In the genomic region with DNA sequence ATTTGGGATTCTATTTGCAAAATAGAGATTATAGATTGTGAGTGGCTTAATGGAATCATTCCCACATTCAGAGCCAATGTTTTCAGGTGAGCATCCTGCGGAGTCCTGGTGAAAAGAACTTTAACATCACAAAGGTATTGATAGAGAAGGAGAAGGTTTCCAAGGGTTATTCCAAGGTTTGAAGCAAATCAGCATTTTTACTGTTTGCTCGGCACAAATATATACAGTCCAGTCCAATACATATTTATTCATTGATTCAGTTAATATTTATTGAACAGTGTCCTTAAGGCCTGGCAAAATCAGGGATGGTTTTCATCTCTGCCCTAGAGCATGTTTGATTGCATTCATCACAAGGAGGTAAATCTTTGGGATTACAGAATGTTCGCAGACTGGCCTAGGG, we compare ENCODE assay signal across 30 cellular contexts. TPM values are rescaled to one million over a fixed set of nuclear protein-coding genes. Genes with fewer than 3 reads are reported as not detected.
DNase-seq lines count a peak whose midpoint lies in the region; ATAC-seq, FAIRE-seq and TF ChIP-seq lines count a peak whose summit lies in the region.
"Had no signal": no experiment of that assay in that cellular context is flagged by ENCODE, and none has a peak within 500 bp of the region (broad histone marks: within the 10 kb centered on the region; RNA-seq: fewer than 3 reads in every experiment).

No MANE protein-coding gene starts in this region.

- H3K4me1 ChIP-seq in HepG2 (ENCODE audit: insufficient read depth, low read length) (peaks cover 66% of the 10 kb centered on the region), right lobe of liver (peaks cover 0 to 27% (median 4%) of the 10 kb centered on the region in 4 donors), HUES64 (ENCODE audit: insufficient read depth, low read length) (peaks cover 6% of the 10 kb centered on the region; the same call in 1 of the 2 replicates), psoas muscle (peaks cover 17% of the 10 kb centered on the region)
- H3K4me1 ChIP-seq: A549, BE2C had no signal

- H3K27ac ChIP-seq in HepG2 (ENCODE audit: extremely low read length, insufficient read depth, low read length) (no peak overlapping the region), right lobe of liver (no peak overlapping the region), HUES64 (ENCODE audit: low read depth, low read length) (peak overlapping the region; percentile 45; the same call in 1 of the 2 replicates), psoas muscle (peak overlapping the region; percentile 30)
- H3K27ac ChIP-seq: 22Rv1, A549, BLaER1 had no signal

- H3K79me2 ChIP-seq in HepG2 (ENCODE audit: insufficient read depth, low read length): peaks cover 26% of the 10 kb centered on the region

- TF ChIP-seq EP300 in HepG2 (IDR thresholded peaks at IDR 0.05; ENCODE audit: low read depth in 2 of 2, low read length in 2 of 2): no peak
- TF ChIP-seq EP300 in HepG2 (CRISPR knock-in tag; IDR thresholded peaks at IDR 0.05; ENCODE audit: borderline replicate concordance): no peak

- no peak overlapping the region for H3K4me2 ChIP-seq in HepG2 (ENCODE audit: low read depth, low read length)
- H3K4me2 ChIP-seq: A549, BLaER1 had no signal

- H3K27me3 ChIP-seq in HepG2 (ENCODE audit: control insufficient read depth in 1 of 2, insufficient read depth in 2 of 2, low read length in 2 of 2): no peaks in the 10 kb centered on the region
- H3K27me3 ChIP-seq in right lobe of liver: no peaks in the 10 kb centered on the region
- no peaks in the 10 kb centered on the region for H3K27me3 ChIP-seq in HUES64 (ENCODE audit: insufficient read depth, low read length)
- no peaks in the 10 kb centered on the region for H3K27me3 ChIP-seq in psoas muscle (ENCODE audit: insufficient read depth in 3 of 3, low read length in 2 of 3)
- H3K27me3 ChIP-seq: BE2C, BLaER1 had no signal

- WGBS in HepG2 (ENCODE audit: low lambda C conversion rate): 97% methylated on average over 3 of the region's 3 CpGs
- WGBS in right lobe of liver (ENCODE audit: insufficient coverage, low coverage, low lambda C conversion rate, missing lambda C conversion rate): 77% methylated on average over 3 of the region's 3 CpGs
- WGBS in HUES64: 94% methylated on average over 2 of the region's 3 CpGs
- 94 to 98% (median 98%) methylated on average over 3 of the region's 3 CpGs for WGBS in psoas muscle, 3 donors

- in situ Hi-C loops in HepG2 (cut with HindIII; ENCODE audit: extremely low pct_ligation_motif_present, low pct_unique_long_range_greater_than_20kb): no loop called here

- H3K4me3 ChIP-seq in HepG2 (replicated peaks in 1 of 3; ENCODE audit: insufficient read depth in 1 of 3, low read depth in 2 of 3, low read length in 3 of 3): no peak overlapping the region
- no peak overlapping the region for H3K4me3 ChIP-seq in right lobe of liver
- no peak overlapping the region for H3K4me3 ChIP-seq in HUES64 (ENCODE audit: low read length)
- no peak overlapping the region for H3K4me3 ChIP-seq in psoas muscle
- H3K4me3 ChIP-seq: A549, BLaER1, GM12878 had no signal

- intact Hi-C loops in HepG2 (cut with micrococcal nuclease; ENCODE audit: unreplicated experiment): no loop called here
- intact Hi-C loops in right lobe of liver (cut with DNase I): no loop called here
- intact Hi-C loops in psoas muscle (cut with DNase I): no loop called here

- POLR2A ChIA-PET in HepG2 (lab: Yijun Ruan, JAX): no interaction called here

- CTCF ChIA-PET in HepG2 (lab: Yijun Ruan, JAX; ENCODE audit: low intra/inter-chr PET ratio, low total read pairs): no interaction called here

- H3K36me3 ChIP-seq in HepG2 (replicated peaks in 1 of 2; ENCODE audit: control insufficient read depth in 1 of 2, insufficient read depth in 2 of 2, low read length in 2 of 2): peaks cover 1 to 18% of the 10 kb centered on the region in 2 experiments; a peak in 4 of 5 replicates
- no peaks in the 10 kb centered on the region for H3K36me3 ChIP-seq in right lobe of liver
- H3K36me3 ChIP-seq in HUES64 (ENCODE audit: insufficient read depth, low read length): no peaks in the 10 kb centered on the region
- peaks cover 0 to 36% of the 10 kb centered on the region in 2 donors for H3K36me3 ChIP-seq in psoas muscle (ENCODE audit: insufficient read depth in 1 of 2, low read depth in 1 of 2)
- H3K36me3 ChIP-seq: BE2C, BLaER1 had no signal

- H4K20me1 ChIP-seq in HepG2 (ENCODE audit: insufficient read depth, low read length): no peaks in the 10 kb centered on the region
- H4K20me1 ChIP-seq: BLaER1 had no signal

- ATAC-seq in HepG2 (no peak), right lobe of liver (no peak), psoas muscle (no peak), GM21390 (IDR thresholded peaks at IDR 0.05; ENCODE audit: unreplicated experiment) (no peak), GM18502 (IDR thresholded peaks at IDR 0.05; ENCODE audit: poor library complexity, unreplicated experiment) (no peak)
- ATAC-seq: A549, GM12878 had no signal

- H2AFZ ChIP-seq in HepG2 (ENCODE audit: low read length): no peak overlapping the region

- no peaks in the 10 kb centered on the region for H3K9me3 ChIP-seq in HepG2 (ENCODE audit: low read length)
- H3K9me3 ChIP-seq in right lobe of liver: no peaks in the 10 kb centered on the region
- no peaks in the 10 kb centered on the region for H3K9me3 ChIP-seq in HUES64 (ENCODE audit: insufficient read depth, low read depth, low read length)
- no peaks in the 10 kb centered on the region for H3K9me3 ChIP-seq in psoas muscle
- H3K9me3 ChIP-seq: A549, BE2C, BLaER1 had no signal

- DNase-seq in HepG2 (ENCODE audit: low spot score) (no peak), right lobe of liver (no peak), psoas muscle (no peak), NAMALWA (ENCODE audit: low spot score) (no peak)
- DNase-seq: AML-193; BE2C; C1 segment of cervical spinal cord; CD4-positive, alpha-beta memory T cell; CD4-positive, CD25-positive, alpha-beta regulatory T cell; CD8-positive, alpha-beta memory T cell; COR-L47; DMS 273 treated with DMSO at 0.1 percent for 48 hours; DMS153; DMS53; DMS79; DND-41; EL; GDM1 had no signal

- TF ChIP-seq POLR2A in HepG2 (IDR thresholded peaks at IDR 0.05; ENCODE audit: insufficient read depth in 1 of 2, low read depth in 2 of 2, low read length in 2 of 2): no peak
- TF ChIP-seq POLR2A in right lobe of liver (IDR thresholded peaks at IDR 0.05): no peak

- no peak for TF ChIP-seq RAD21 in HepG2 (CRISPR knock-in tag; IDR thresholded peaks at IDR 0.05)

- no peak for FAIRE-seq in HepG2 (lab: Jason Lieb, UNC)
- FAIRE-seq: A549, GM12878, GM12892, GM19239 had no signal

- H3K9ac ChIP-seq in HepG2 (ENCODE audit: insufficient read depth, low read depth, low read length) (no peak overlapping the region), HUES64 (ENCODE audit: low read depth, low read length) (no peak overlapping the region)
- H3K9ac ChIP-seq: BLaER1 had no signal

- no TSS peak for BruUV-seq in HepG2 (replicated peaks; lab: Mats Ljungman, UMichigan)

- TF ChIP-seq CTCF in HepG2 (CRISPR knock-in tag; IDR thresholded peaks at IDR 0.05) (no peak), right lobe of liver (IDR thresholded peaks at IDR 0.05) (no peak), psoas muscle (IDR thresholded peaks at IDR 0.05) (no peak)

RNA-seq across cellular contexts. Expression of a gene that starts 6.4 kb away (rescaled TPM):
- 63.8 and 75.8 TPM in 2 replicates for total RNA-seq in HepG2 (2016; rRNA removed; fragmentation: Illumina TruSeq; extraction: Trizol)
- total RNA-seq in HepG2 (2016; cell fraction: cytosol; rRNA removed; fragmentation: Illumina TruSeq; extraction: Trizol; ENCODE audit: low read depth): 10.1 and 10.5 TPM in 2 replicates
- 63.6 and 79.3 TPM in 2 replicates for total RNA-seq in HepG2 (2016; cell fraction: insoluble cytoplasmic fraction; rRNA removed; fragmentation: Illumina TruSeq; extraction: Trizol)
- total RNA-seq in HepG2 (2016; cell fraction: membrane; rRNA removed; fragmentation: Illumina TruSeq; extraction: Trizol): 45.8 and 49.0 TPM in 2 replicates
- 37.4 and 38.1 TPM in 2 replicates for total RNA-seq in HepG2 (2016; cell fraction: nucleus; rRNA removed; fragmentation: Illumina TruSeq; extraction: Trizol)
- 33.6 and 34.7 TPM in 2 replicates for polyA plus RNA-seq in HepG2 (2011; rRNA removed)
- polyA plus RNA-seq in HepG2 (2011; cell fraction: cytosol; rRNA removed): 30.7 and 35.5 TPM in 2 replicates
- 10.6 and 16.5 TPM in 2 replicates for polyA plus RNA-seq in HepG2 (2011; cell fraction: nucleus; rRNA removed)
- polyA plus RNA-seq in HepG2 (2012): 15.0 and 21.1 TPM in 2 replicates
- 6.4 and 10.6 TPM in 2 replicates for polyA plus RNA-seq in HepG2 (2016; cell fraction: cytosol; fragmentation: Illumina TruSeq; extraction: Trizol; ENCODE audit: low read depth)
- 56.5 and 61.1 TPM in 2 replicates for polyA plus RNA-seq in HepG2 (2016; cell fraction: insoluble cytoplasmic fraction; fragmentation: Illumina TruSeq; extraction: Trizol; ENCODE audit: low read depth)
- 26.1 and 27.8 TPM in 2 replicates for polyA plus RNA-seq in HepG2 (2016; cell fraction: membrane; fragmentation: Illumina TruSeq; extraction: Trizol; ENCODE audit: low read depth)
- 49.1 and 49.6 TPM in 2 replicates for polyA plus RNA-seq in HepG2 (2016; cell fraction: nucleus; fragmentation: Illumina TruSeq; extraction: Trizol; ENCODE audit: insufficient read depth, low read depth)
- 10.5 and 73.9 TPM in 2 replicates for polyA minus RNA-seq in HepG2 (2011; rRNA and poly(A)+ RNA removed; ENCODE audit: low replicate concordance)
- polyA minus RNA-seq in HepG2 (2011; cell fraction: cytosol; rRNA and poly(A)+ RNA removed): 42.8 and 48.0 TPM in 2 replicates
- 20.3 and 27.0 TPM in 2 replicates for polyA minus RNA-seq in HepG2 (2011; cell fraction: nucleus; rRNA and poly(A)+ RNA removed)
- total RNA-seq in right lobe of liver: 10 to 100 TPM in 5 of 6 experiments, 1 to 10 TPM in 1; 9.3 to 18.8 (median 16.0) TPM
- polyA plus RNA-seq in HUES64 (2013, experiment 1 of 2): 3.3 TPM
- 2.9 TPM for polyA plus RNA-seq in HUES64 (2013, experiment 2 of 2)
- total RNA-seq in psoas muscle: 10 to 100 TPM in 2 of 4 donors, 1 to 10 TPM in 2; 5.6 to 30.3 (median 16.1) TPM
- 1 to 10 TPM; 5.6 to 9.2 (median 6.3) TPM for polyA plus RNA-seq in psoas muscle
- total RNA-seq: CD4-positive, alpha-beta memory T cell; CD4-positive, CD25-positive, alpha-beta regulatory T cell had no signal
- polyA plus RNA-seq: CD4-positive, alpha-beta memory T cell; CD4-positive, CD25-positive, alpha-beta regulatory T cell had no signal

RNA-seq across cellular contexts. Expression of a gene that starts 23.9 kb away (rescaled TPM):
- total RNA-seq in HepG2 (2016; rRNA removed; fragmentation: Illumina TruSeq; extraction: Trizol) (9.7 and 10.7 TPM in 2 replicates), right lobe of liver (1 to 10 TPM in 5 of 6 experiments, not detected in 1; 1.9 to 5.5 (median 3.5) TPM), psoas muscle (10 to 100 TPM in 3 of 4 donors, 1 to 10 TPM in 1; 8.0 to 18.7 (median 11.0) TPM)
- total RNA-seq in HepG2 (2016; cell fraction: cytosol; rRNA removed; fragmentation: Illumina TruSeq; extraction: Trizol; ENCODE audit: low read depth): 0.62 and 0.91 TPM in 2 replicates
- total RNA-seq in HepG2 (2016; cell fraction: insoluble cytoplasmic fraction; rRNA removed; fragmentation: Illumina TruSeq; extraction: Trizol): 3.5 and 8.2 TPM in 2 replicates
- total RNA-seq in HepG2 (2016; cell fraction: membrane; rRNA removed; fragmentation: Illumina TruSeq; extraction: Trizol): 1.9 and 3.2 TPM in 2 replicates
- 3.3 and 5.3 TPM in 2 replicates for total RNA-seq in HepG2 (2016; cell fraction: nucleus; rRNA removed; fragmentation: Illumina TruSeq; extraction: Trizol)
- polyA plus RNA-seq in HepG2 (2011; rRNA removed) (21.5 and 26.9 TPM in 2 replicates), psoas muscle (10 to 100 TPM in 2 of 3 donors, 1 to 10 TPM in 1; 1.5 to 22.1 (median 16.0) TPM)
- 7.8 and 8.6 TPM in 2 replicates for polyA plus RNA-seq in HepG2 (2011; cell fraction: cytosol; rRNA removed)
- polyA plus RNA-seq in HepG2 (2011; cell fraction: nucleus; rRNA removed): 68.2 and 83.9 TPM in 2 replicates
- 18.3 and 21.4 TPM in 2 replicates for polyA plus RNA-seq in HepG2 (2012)
- polyA plus RNA-seq in HepG2 (2016; cell fraction: cytosol; fragmentation: Illumina TruSeq; extraction: Trizol; ENCODE audit: low read depth): 3.3 and 4.8 TPM in 2 replicates
- 16.9 and 26.5 TPM in 2 replicates for polyA plus RNA-seq in HepG2 (2016; cell fraction: insoluble cytoplasmic fraction; fragmentation: Illumina TruSeq; extraction: Trizol; ENCODE audit: low read depth)
- polyA plus RNA-seq in HepG2 (2016; cell fraction: membrane; fragmentation: Illumina TruSeq; extraction: Trizol; ENCODE audit: low read depth): 6.5 and 11.7 TPM in 2 replicates
- polyA plus RNA-seq in HepG2 (2016; cell fraction: nucleus; fragmentation: Illumina TruSeq; extraction: Trizol; ENCODE audit: insufficient read depth, low read depth): 91.4 and 92.8 TPM in 2 replicates
- polyA minus RNA-seq in HepG2 (2011; rRNA and poly(A)+ RNA removed; ENCODE audit: low replicate concordance): 0.30 and 1.0 TPM in 2 replicates
- polyA minus RNA-seq in HepG2 (2011; cell fraction: cytosol; rRNA and poly(A)+ RNA removed): 0.59 TPM in 1 of 2 replicates, not detected in the other
- polyA minus RNA-seq in HepG2 (2011; cell fraction: nucleus; rRNA and poly(A)+ RNA removed): 5.7 and 5.8 TPM in 2 replicates
- polyA plus RNA-seq in HUES64 (2013, experiment 1 of 2): 10.9 TPM
- 15.1 TPM for polyA plus RNA-seq in HUES64 (2013, experiment 2 of 2)
- total RNA-seq: A172, Daoy had no signal
- polyA plus RNA-seq: CD14-positive monocyte had no signal

RNA-seq across cellular contexts. Expression of a gene that starts 32.4 kb away (rescaled TPM):
- total RNA-seq in HepG2 (2016; rRNA removed; fragmentation: Illumina TruSeq; extraction: Trizol): 1.2 and 1.4 TPM in 2 replicates
- total RNA-seq in HepG2 (2016; cell fraction: cytosol; rRNA removed; fragmentation: Illumina TruSeq; extraction: Trizol; ENCODE audit: low read depth): 0.71 and 1.0 TPM in 2 replicates
- 0.69 and 0.79 TPM in 2 replicates for total RNA-seq in HepG2 (2016; cell fraction: insoluble cytoplasmic fraction; rRNA removed; fragmentation: Illumina TruSeq; extraction: Trizol)
- 1.2 and 1.5 TPM in 2 replicates for total RNA-seq in HepG2 (2016; cell fraction: membrane; rRNA removed; fragmentation: Illumina TruSeq; extraction: Trizol)
- 1.3 and 1.4 TPM in 2 replicates for total RNA-seq in HepG2 (2016; cell fraction: nucleus; rRNA removed; fragmentation: Illumina TruSeq; extraction: Trizol)
- 1.4 and 2.5 TPM in 2 replicates for polyA plus RNA-seq in HepG2 (2011; rRNA removed)
- 0.99 and 1.8 TPM in 2 replicates for polyA plus RNA-seq in HepG2 (2011; cell fraction: cytosol; rRNA removed)
- polyA plus RNA-seq in HepG2 (2011; cell fraction: nucleus; rRNA removed): 0.90 and 1.3 TPM in 2 replicates
- 1.0 and 2.9 TPM in 2 replicates for polyA plus RNA-seq in HepG2 (2012)
- polyA plus RNA-seq in HepG2 (2016; cell fraction: cytosol; fragmentation: Illumina TruSeq; extraction: Trizol; ENCODE audit: low read depth): 1.4 TPM in 2 replicates
- polyA plus RNA-seq in HepG2 (2016; cell fraction: insoluble cytoplasmic fraction; fragmentation: Illumina TruSeq; extraction: Trizol; ENCODE audit: low read depth): 1.7 and 2.5 TPM in 2 replicates
- polyA plus RNA-seq in HepG2 (2016; cell fraction: membrane; fragmentation: Illumina TruSeq; extraction: Trizol; ENCODE audit: low read depth): 0.86 and 2.2 TPM in 2 replicates
- polyA plus RNA-seq in HepG2 (2016; cell fraction: nucleus; fragmentation: Illumina TruSeq; extraction: Trizol; ENCODE audit: insufficient read depth, low read depth): 1.2 and 2.5 TPM in 2 replicates
- polyA minus RNA-seq in HepG2 (2011; rRNA and poly(A)+ RNA removed; ENCODE audit: low replicate concordance): 2.4 and 7.1 TPM in 2 replicates
- polyA minus RNA-seq in HepG2 (2011; cell fraction: cytosol; rRNA and poly(A)+ RNA removed): 0.53 and 1.3 TPM in 2 replicates
- polyA minus RNA-seq in HepG2 (2011; cell fraction: nucleus; rRNA and poly(A)+ RNA removed): 1.2 and 2.7 TPM in 2 replicates
- 10 to 100 TPM in 4 of 6 experiments, 1 to 10 TPM in 2; 7.0 to 24.0 (median 10.5) TPM for total RNA-seq in right lobe of liver
- polyA plus RNA-seq in HUES64 (2013, experiment 1 of 2): 16.8 TPM
- 19.9 TPM for polyA plus RNA-seq in HUES64 (2013, experiment 2 of 2)
- total RNA-seq in psoas muscle: 100 to 1,000 TPM in 2 of 4 donors, 10 to 100 TPM in 2; 31.3 to 133 (median 84.6) TPM
- 10 to 100 TPM; 26.6 to 83.8 (median 38.3) TPM for polyA plus RNA-seq in psoas muscle

Comparison
In these comparisons a context has a peak if more than half of its experiments do, and no peak if none do; other contexts are left out.
1. H3K27ac ChIP-seq: peak in HUES64 (single experiment) and psoas muscle (single experiment); none in HepG2 (single experiment) and right lobe of liver (0 of 3).